In the genomic region with DNA sequence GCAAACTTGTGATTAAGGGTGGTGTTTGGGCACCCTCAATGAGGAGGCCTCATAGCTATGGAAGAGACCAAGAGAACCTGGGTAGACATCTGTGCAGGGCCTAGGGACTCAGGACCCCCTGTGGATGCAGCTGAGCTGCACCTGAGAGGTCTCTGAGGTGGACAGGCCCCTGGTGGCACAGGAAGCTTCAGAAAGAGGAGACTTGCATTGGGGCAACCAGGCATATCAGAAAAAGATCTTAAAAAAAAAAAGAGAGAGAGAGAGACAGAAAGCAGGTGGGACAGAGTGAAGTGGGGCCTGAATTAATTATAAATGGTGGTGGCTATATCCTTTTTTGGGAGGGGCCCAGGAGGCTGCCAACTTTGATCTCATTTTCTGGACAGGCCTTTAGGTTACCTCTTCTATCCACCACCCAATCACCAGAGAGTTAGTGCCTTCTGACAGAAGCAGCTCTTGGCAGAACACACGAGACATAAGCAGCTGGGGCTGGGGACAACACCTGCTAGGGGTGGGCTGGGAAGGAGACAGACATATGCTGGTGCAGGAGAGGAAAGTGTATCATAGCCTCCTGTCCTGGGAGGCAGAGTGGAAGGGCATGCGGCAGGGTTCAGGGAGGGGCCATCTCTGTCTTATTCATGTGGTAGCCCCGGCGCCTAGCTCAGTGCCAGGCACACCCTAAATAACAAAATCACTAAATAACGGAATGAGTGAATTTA, we compare ENCODE assay signal across 8 cellular contexts. TPM values are rescaled to one million over a fixed set of nuclear protein-coding genes. Genes with fewer than 3 reads are reported as not detected.
DNase-seq lines count a peak whose midpoint lies in the region; TF ChIP-seq lines count a peak whose summit lies in the region.

No MANE protein-coding gene starts in this region.

- DNase-seq in HFF-Myc (ENCODE audit: extremely low read depth, low read depth) (no peak), NCI-H510A treated with DMSO at 0.1 percent for 48 hours (lab: John Stamatoyannopoulos, UW) (peak; percentile 61), endodermal cell (peak; percentile 56), retina (peak; percentile 39), NCI-H2227 treated with DMSO at 0.1 percent for 48 hours (lab: John Stamatoyannopoulos, UW) (no peak), globus pallidus (ENCODE audit: low spot score) (no peak), HUDEP-2 (lab: John Stamatoyannopoulos, UW; ENCODE audit: unreplicated experiment in 76 of 76) (no peak)
- no peak for DNase-seq in activated T-helper 2 cell treated with anti-CD3 and anti-CD28 coated beads, Interferon-gamma antibody, Interleukin-2, Interleukin-4, amounts not matched to agents 10 μg/mL and 5 μg/mL and 100 μg/mL, durations not matched to agents 14 hours and 24 hours and 36 hours (ENCODE audit: low spot score)

- H3K27ac Mint-ChIP-seq in endodermal cell: no peak overlapping the region
- H3K27ac Mint-ChIP-seq in activated T-helper 2 cell treated with anti-CD3 and anti-CD28 coated beads, Interferon-gamma antibody, Interleukin-2, Interleukin-4, amounts not matched to agents 10 μg/mL and 5 μg/mL and 100 μg/mL, durations not matched to agents 14 hours and 24 hours and 36 hours: no peak overlapping the region

- no peaks in the 10 kb centered on the region for H3K9me3 ChIP-seq in endodermal cell (ENCODE audit: control insufficient read depth, low read length)

- H3K4me3 ChIP-seq in HFF-Myc (replicated peaks; ENCODE audit: low read depth, low read length) (peak overlapping the region; percentile 18), endodermal cell (ENCODE audit: low read length) (no peak overlapping the region)

- TF ChIP-seq CTCF in HFF-Myc (IDR thresholded peaks at IDR 0.05; ENCODE audit: low read depth, low read length, missing control alignments) (no peak), endodermal cell (conservative IDR thresholded peaks at IDR 0.05) (no peak)

- H3K36me3 Mint-ChIP-seq in endodermal cell (ENCODE audit: low read depth): no peaks in the 10 kb centered on the region
- no peaks in the 10 kb centered on the region for H3K36me3 Mint-ChIP-seq in activated T-helper 2 cell treated with anti-CD3 and anti-CD28 coated beads, Interferon-gamma antibody, Interleukin-2, Interleukin-4, amounts not matched to agents 10 μg/mL and 5 μg/mL and 100 μg/mL, durations not matched to agents 14 hours and 24 hours and 36 hours (ENCODE audit: low read depth)

- no peak overlapping the region for H3K27ac ChIP-seq in endodermal cell (ENCODE audit: low read depth, low read length)

- intact Hi-C loops in activated T-helper 2 cell treated with anti-CD3 and anti-CD28 coated beads, Interferon-gamma antibody, Interleukin-2, Interleukin-4, amounts not matched to agents 10 μg/mL and 5 μg/mL and 100 μg/mL, durations not matched to agents 14 hours and 24 hours and 36 hours (cut with micrococcal nuclease): loop anchor here (5.0 to 10.0 kb wide), 2 partner anchors 43 to 310 kb away; no protein-coding TSS in a partner anchor

- peaks cover 6% of the 10 kb centered on the region for H3K27me3 ChIP-seq in endodermal cell (ENCODE audit: control insufficient read depth, insufficient read depth, low read length, poor library complexity, severe bottlenecking)

- peaks cover 14% of the 10 kb centered on the region for H3K4me1 ChIP-seq in endodermal cell (ENCODE audit: control insufficient read depth, insufficient read depth, low read length)

- no peaks in the 10 kb centered on the region for H3K36me3 ChIP-seq in endodermal cell (ENCODE audit: control insufficient read depth, insufficient read depth, low read length)

- peaks cover 5% of the 10 kb centered on the region for H3K27me3 Mint-ChIP-seq in endodermal cell (ENCODE audit: insufficient read depth)
- peaks cover 5% of the 10 kb centered on the region for H3K27me3 Mint-ChIP-seq in activated T-helper 2 cell treated with anti-CD3 and anti-CD28 coated beads, Interferon-gamma antibody, Interleukin-2, Interleukin-4, amounts not matched to agents 10 μg/mL and 5 μg/mL and 100 μg/mL, durations not matched to agents 14 hours and 24 hours and 36 hours (ENCODE audit: low read depth)

- H3K4me3 Mint-ChIP-seq in endodermal cell: no peak overlapping the region
- H3K4me3 Mint-ChIP-seq in activated T-helper 2 cell treated with anti-CD3 and anti-CD28 coated beads, Interferon-gamma antibody, Interleukin-2, Interleukin-4, amounts not matched to agents 10 μg/mL and 5 μg/mL and 100 μg/mL, durations not matched to agents 14 hours and 24 hours and 36 hours (ENCODE audit: low read depth): no peak overlapping the region

- H3K4me1 Mint-ChIP-seq in endodermal cell: peaks cover 40% of the 10 kb centered on the region
- H3K4me1 Mint-ChIP-seq in activated T-helper 2 cell treated with anti-CD3 and anti-CD28 coated beads, Interferon-gamma antibody, Interleukin-2, Interleukin-4, amounts not matched to agents 10 μg/mL and 5 μg/mL and 100 μg/mL, durations not matched to agents 14 hours and 24 hours and 36 hours (ENCODE audit: low read depth): peaks cover 44% of the 10 kb centered on the region

- H3K9me3 Mint-ChIP-seq in endodermal cell: no peaks in the 10 kb centered on the region
- no peaks in the 10 kb centered on the region for H3K9me3 Mint-ChIP-seq in activated T-helper 2 cell treated with anti-CD3 and anti-CD28 coated beads, Interferon-gamma antibody, Interleukin-2, Interleukin-4, amounts not matched to agents 10 μg/mL and 5 μg/mL and 100 μg/mL, durations not matched to agents 14 hours and 24 hours and 36 hours

- no peak overlapping the region for H3K9ac ChIP-seq in endodermal cell (ENCODE audit: extremely low read depth, low read length, poor library complexity, severe bottlenecking)

- WGBS in endodermal cell (ENCODE audit: insufficient coverage in 1 of 2, insufficient read length in 1 of 2), 2 experiments: 85 to 94% methylated on average over 5 of the region's 5 CpGs

RNA-seq across cellular contexts. Expression of a gene that starts 46.6 kb away (rescaled TPM):
- 10 to 100 TPM; 10.4 to 11.3 TPM for total RNA-seq in endodermal cell
- 12.5 TPM for polyA plus RNA-seq in endodermal cell (2013, experiment 1 of 2)
- polyA plus RNA-seq in endodermal cell (2013, experiment 2 of 2): 12.5 TPM
- total RNA-seq in activated T-helper 2 cell treated with anti-CD3 and anti-CD28 coated beads, Interferon-gamma antibody, Interleukin-2, Interleukin-4, amounts not matched to agents 10 μg/mL and 5 μg/mL and 100 μg/mL, durations not matched to agents 14 hours and 24 hours and 36 hours: 10.8 and 12.7 TPM in 2 replicates

RNA-seq across cellular contexts. Expression of a gene that starts 48.2 kb away (rescaled TPM):
- total RNA-seq in endodermal cell: 100 to 1,000 TPM; 137 to 148 TPM
- polyA plus RNA-seq in endodermal cell (2013, experiment 1 of 2): 100 TPM
- polyA plus RNA-seq in endodermal cell (2013, experiment 2 of 2): 87.4 TPM
- 62.5 and 65.2 TPM in 2 replicates for total RNA-seq in activated T-helper 2 cell treated with anti-CD3 and anti-CD28 coated beads, Interferon-gamma antibody, Interleukin-2, Interleukin-4, amounts not matched to agents 10 μg/mL and 5 μg/mL and 100 μg/mL, durations not matched to agents 14 hours and 24 hours and 36 hours

Comparison
In these comparisons a context has a peak if more than half of its experiments do, and no peak if none do; other contexts are left out.
1. DNase-seq: peak in NCI-H510A treated with DMSO at 0.1 percent for 48 hours (single experiment), endodermal cell (single experiment) and retina (single experiment); none in HFF-Myc (single experiment), activated T-helper 2 cell treated with anti-CD3 and anti-CD28 coated beads, Interferon-gamma antibody, Interleukin-2, Interleukin-4, amounts not matched to agents 10 μg/mL and 5 μg/mL and 100 μg/mL, durations not matched to agents 14 hours and 24 hours and 36 hours (single experiment), NCI-H2227 treated with DMSO at 0.1 percent for 48 hours (single experiment), globus pallidus (single experiment) and HUDEP-2 (0 of 76).